ENCODE assay signal across 8 cellular contexts in genomic region chr16:58628845-58629680, GRCh38. TPM values are rescaled to one million over a fixed set of nuclear protein-coding genes. Genes with fewer than 3 reads are reported as not detected.
DNase-seq lines count a peak whose midpoint lies in the region; ATAC-seq and TF ChIP-seq lines count a peak whose summit lies in the region.

No MANE protein-coding gene starts in this region.

- TF ChIP-seq CTCF in GM12864 (IDR thresholded peaks at IDR 0.05; ENCODE audit: low read depth, low read length, missing control alignments) (no peak), SK-N-SH (IDR thresholded peaks at IDR 0.05) (no peak)

- DNase-seq in GM12864 (ENCODE audit: low read depth): peak; percentile 31
- no peak for DNase-seq in SK-N-SH
- DNase-seq in adipocyte (ENCODE audit: low read depth): peak; percentile 63
- peak; percentile 42 to 72 (median 71) for DNase-seq in right cardiac atrium
- peak; percentile 19 for DNase-seq in putamen (ENCODE audit: low spot score)
- no peak for DNase-seq in NCI-H2029 (lab: John Stamatoyannopoulos, UW)
- no peak for DNase-seq in T1000 (lab: John Stamatoyannopoulos, UW)

- H3K9me2 ChIP-seq in SK-N-SH: no peaks in the 10 kb centered on the region

- peaks cover 3 to 8% of the 10 kb centered on the region in 2 experiments for H3K36me3 ChIP-seq in SK-N-SH (replicated peaks in 1 of 2; ENCODE audit: control insufficient read depth in 1 of 2, insufficient read depth in 2 of 2, low read length in 1 of 2)
- peaks cover 9% of the 10 kb centered on the region for H3K36me3 ChIP-seq in adipocyte (ENCODE audit: control insufficient read depth, insufficient read depth, low read length, severe bottlenecking)

- H3K27ac ChIP-seq in SK-N-SH (ENCODE audit: low read depth in 2 of 2, low read length in 1 of 2): peak overlapping the region; percentile 89 to 98
- H3K27ac ChIP-seq in right cardiac atrium (ENCODE audit: low read length): peak overlapping the region; percentile 97

- H2AFZ ChIP-seq in SK-N-SH (ENCODE audit: low read depth): 0 out of 2 replicates have a peak overlapping the region, but pooled peaks have one; percentile 62

- no peaks in the 10 kb centered on the region for H3K27me3 ChIP-seq in SK-N-SH (ENCODE audit: insufficient read depth)
- H3K27me3 ChIP-seq in adipocyte (replicated peaks; ENCODE audit: control insufficient read depth, insufficient read depth, low read length): no peaks in the 10 kb centered on the region
- no peaks in the 10 kb centered on the region for H3K27me3 ChIP-seq in right cardiac atrium (ENCODE audit: control insufficient read depth, insufficient read depth)

- CTCF ChIA-PET in SK-N-SH (lab: Yijun Ruan, JAX): interaction anchor here (1.2 kb wide), 1 partner anchor 24 kb away, joined by 3 read pairs; no protein-coding TSS in a partner anchor

- H3K4me1 ChIP-seq in SK-N-SH (ENCODE audit: control insufficient read depth in 1 of 2, insufficient read depth in 2 of 2, low read depth in 1 of 2, low read length in 1 of 2) (peaks cover 0 to 5% of the 10 kb centered on the region in 2 experiments; a peak in 2 of 4 replicates), adipocyte (ENCODE audit: control insufficient read depth, insufficient read depth, low read length) (peaks cover 4% of the 10 kb centered on the region), right cardiac atrium (ENCODE audit: control insufficient read depth, insufficient read depth, low read length) (no peaks in the 10 kb centered on the region)

- H3K79me2 ChIP-seq in SK-N-SH (ENCODE audit: insufficient read depth): peaks cover 56% of the 10 kb centered on the region

- ATAC-seq in HG03064 (IDR thresholded peaks at IDR 0.05; ENCODE audit: low read depth, unreplicated experiment) (peak; percentile 2), right cardiac atrium (peak; percentile 52 to 68)

- intact Hi-C loops in right cardiac atrium (cut with DNase I): no loop called here

- TF ChIP-seq EP300 in SK-N-SH (IDR thresholded peaks at IDR 0.05; ENCODE audit: borderline replicate concordance in 1 of 2, low read depth in 1 of 2, low read length in 1 of 2): no peak

- POLR2A ChIA-PET in SK-N-SH (lab: Yijun Ruan, JAX): interaction anchor here (0.6 to 1.2 kb wide), 4 partner anchors 11 to 457 kb away, joined by 3 to 4 read pairs (median 4); partner anchors contain the start of gene NDRG4

- TF ChIP-seq RAD21 in SK-N-SH (IDR thresholded peaks at IDR 0.05; ENCODE audit: low read length): no peak

- H3F3A ChIP-seq in SK-N-SH (replicated peaks; ENCODE audit: insufficient read depth): peaks cover 3% of the 10 kb centered on the region

- H3K9ac ChIP-seq in SK-N-SH: peak overlapping the region; percentile 98
- peak overlapping the region; percentile 99 for H3K9ac ChIP-seq in adipocyte (ENCODE audit: low read length)

- H3K4me3 ChIP-seq in GM12864 (ENCODE audit: low read depth, low read length): peak overlapping the region; percentile 100
- H3K4me3 ChIP-seq in SK-N-SH (ENCODE audit: low read depth in 2 of 2, low read length in 1 of 2): peak overlapping the region; percentile 75 to 95
- H3K4me3 ChIP-seq in adipocyte (ENCODE audit: low read length): peak overlapping the region; percentile 98
- peak overlapping the region; percentile 92 for H3K4me3 ChIP-seq in right cardiac atrium (ENCODE audit: low read length)

- H3K9me3 ChIP-seq in SK-N-SH: no peaks in the 10 kb centered on the region
- no peaks in the 10 kb centered on the region for H3K9me3 ChIP-seq in adipocyte (ENCODE audit: control insufficient read depth, low read length)
- no peaks in the 10 kb centered on the region for H3K9me3 ChIP-seq in right cardiac atrium (ENCODE audit: control insufficient read depth, low read length)

- peaks cover 47% of the 10 kb centered on the region for H4K20me1 ChIP-seq in SK-N-SH (ENCODE audit: insufficient read depth)

- 1% methylated on average over 34 of the region's 50 CpGs for WGBS in SK-N-SH (ENCODE audit: low lambda C conversion rate)
- WGBS in right cardiac atrium: under 1% methylated on average over 50 of the region's 50 CpGs

- peak overlapping the region; percentile 73 for H3K4me2 ChIP-seq in SK-N-SH

TF ChIP-seq in SK-N-SH, 30 proteins besides CTCF, POLR2A, EP300 and RAD21:
- TF ChIP-seq TEAD4 (IDR thresholded peaks at IDR 0.05; ENCODE audit: borderline replicate concordance, insufficient read depth) (no peak), NFIC (IDR thresholded peaks at IDR 0.05; ENCODE audit: borderline replicate concordance) (no peak), FOSL2 (IDR thresholded peaks at IDR 0.05; ENCODE audit: borderline replicate concordance, low read depth) (no peak), JUND (IDR thresholded peaks at IDR 0.05) (no peak), SMC3 (IDR thresholded peaks at IDR 0.05; ENCODE audit: low read depth, low read length) (no peak)
- TF ChIP-seq, protein P1, sequence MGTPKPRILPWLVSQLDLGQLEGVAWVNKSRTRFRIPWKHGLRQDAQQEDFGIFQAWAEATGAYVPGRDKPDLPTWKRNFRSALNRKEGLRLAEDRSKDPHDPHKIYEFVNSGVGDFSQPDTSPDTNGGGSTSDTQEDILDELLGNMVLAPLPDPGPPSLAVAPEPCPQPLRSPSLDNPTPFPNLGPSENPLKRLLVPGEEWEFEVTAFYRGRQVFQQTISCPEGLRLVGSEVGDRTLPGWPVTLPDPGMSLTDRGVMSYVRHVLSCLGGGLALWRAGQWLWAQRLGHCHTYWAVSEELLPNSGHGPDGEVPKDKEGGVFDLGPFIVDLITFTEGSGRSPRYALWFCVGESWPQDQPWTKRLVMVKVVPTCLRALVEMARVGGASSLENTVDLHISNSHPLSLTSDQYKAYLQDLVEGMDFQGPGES (IDR thresholded peaks at IDR 0.05; ENCODE audit: low read depth, low read length): no peak
- TF ChIP-seq, protein P2, sequence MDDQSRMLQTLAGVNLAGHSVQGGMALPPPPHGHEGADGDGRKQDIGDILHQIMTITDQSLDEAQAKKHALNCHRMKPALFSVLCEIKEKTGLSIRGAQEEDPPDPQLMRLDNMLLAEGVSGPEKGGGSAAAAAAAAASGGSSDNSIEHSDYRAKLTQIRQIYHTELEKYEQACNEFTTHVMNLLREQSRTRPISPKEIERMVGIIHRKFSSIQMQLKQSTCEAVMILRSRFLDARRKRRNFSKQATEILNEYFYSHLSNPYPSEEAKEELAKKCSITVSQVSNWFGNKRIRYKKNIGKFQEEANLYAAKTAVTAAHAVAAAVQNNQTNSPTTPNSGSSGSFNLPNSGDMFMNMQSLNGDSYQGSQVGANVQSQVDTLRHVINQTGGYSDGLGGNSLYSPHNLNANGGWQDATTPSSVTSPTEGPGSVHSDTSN (IDR thresholded peaks at IDR 0.05): no peak
- TF ChIP-seq, protein P3, sequence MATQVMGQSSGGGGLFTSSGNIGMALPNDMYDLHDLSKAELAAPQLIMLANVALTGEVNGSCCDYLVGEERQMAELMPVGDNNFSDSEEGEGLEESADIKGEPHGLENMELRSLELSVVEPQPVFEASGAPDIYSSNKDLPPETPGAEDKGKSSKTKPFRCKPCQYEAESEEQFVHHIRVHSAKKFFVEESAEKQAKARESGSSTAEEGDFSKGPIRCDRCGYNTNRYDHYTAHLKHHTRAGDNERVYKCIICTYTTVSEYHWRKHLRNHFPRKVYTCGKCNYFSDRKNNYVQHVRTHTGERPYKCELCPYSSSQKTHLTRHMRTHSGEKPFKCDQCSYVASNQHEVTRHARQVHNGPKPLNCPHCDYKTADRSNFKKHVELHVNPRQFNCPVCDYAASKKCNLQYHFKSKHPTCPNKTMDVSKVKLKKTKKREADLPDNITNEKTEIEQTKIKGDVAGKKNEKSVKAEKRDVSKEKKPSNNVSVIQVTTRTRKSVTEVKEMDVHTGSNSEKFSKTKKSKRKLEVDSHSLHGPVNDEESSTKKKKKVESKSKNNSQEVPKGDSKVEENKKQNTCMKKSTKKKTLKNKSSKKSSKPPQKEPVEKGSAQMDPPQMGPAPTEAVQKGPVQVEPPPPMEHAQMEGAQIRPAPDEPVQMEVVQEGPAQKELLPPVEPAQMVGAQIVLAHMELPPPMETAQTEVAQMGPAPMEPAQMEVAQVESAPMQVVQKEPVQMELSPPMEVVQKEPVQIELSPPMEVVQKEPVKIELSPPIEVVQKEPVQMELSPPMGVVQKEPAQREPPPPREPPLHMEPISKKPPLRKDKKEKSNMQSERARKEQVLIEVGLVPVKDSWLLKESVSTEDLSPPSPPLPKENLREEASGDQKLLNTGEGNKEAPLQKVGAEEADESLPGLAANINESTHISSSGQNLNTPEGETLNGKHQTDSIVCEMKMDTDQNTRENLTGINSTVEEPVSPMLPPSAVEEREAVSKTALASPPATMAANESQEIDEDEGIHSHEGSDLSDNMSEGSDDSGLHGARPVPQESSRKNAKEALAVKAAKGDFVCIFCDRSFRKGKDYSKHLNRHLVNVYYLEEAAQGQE (IDR thresholded peaks at IDR 0.05; ENCODE audit: low read depth, low read length): no peak

RNA-seq across cellular contexts. Expression of gene CNOT1, which starts 0.6 kb away (rescaled TPM):
- polyA plus RNA-seq in SK-N-SH (2012; rRNA removed) (77.8 and 90.3 TPM in 2 replicates), right cardiac atrium (26.3 TPM)
- polyA plus RNA-seq in SK-N-SH (2012; cell fraction: cytosol; rRNA removed): 50.2 and 67.3 TPM in 2 replicates
- 71.2 and 172 TPM in 2 replicates for polyA plus RNA-seq in SK-N-SH (2012; cell fraction: nucleus; rRNA removed)
- 10 to 100 TPM; 54.3 to 85.8 (median 79.9) TPM for total RNA-seq in right cardiac atrium

RNA-seq across cellular contexts. Expression of gene SLC38A7, which starts 55.5 kb away (rescaled TPM):
- polyA plus RNA-seq in SK-N-SH (2012; rRNA removed) (14.1 and 19.3 TPM in 2 replicates), right cardiac atrium (13.3 TPM)
- 4.9 and 8.0 TPM in 2 replicates for polyA plus RNA-seq in SK-N-SH (2012; cell fraction: cytosol; rRNA removed)
- polyA plus RNA-seq in SK-N-SH (2012; cell fraction: nucleus; rRNA removed): 35.8 and 39.9 TPM in 2 replicates
- total RNA-seq in right cardiac atrium: 10 to 100 TPM; 16.5 to 21.3 (median 19.0) TPM

Comparison
In these comparisons a context has a peak if more than half of its experiments do, and no peak if none do; other contexts are left out.
1. DNase-seq: peak in GM12864 (single experiment), adipocyte (single experiment), right cardiac atrium (3 of 3) and putamen (single experiment); none in SK-N-SH (single experiment), NCI-H2029 (single experiment) and T1000 (single experiment).
2. Peak in every context shown above with its lines, with median percentiles within 50 percentile points of each other: H3K4me3 ChIP-seq.